Comparison of ENCODE assay signal across 9 cellular contexts in genomic region chr2:120825370-120826259, GRCh38.
DNase-seq lines count a peak whose midpoint lies in the region; ATAC-seq and TF ChIP-seq lines count a peak whose summit lies in the region.
"Had no signal": no experiment of that assay in that cellular context is flagged by ENCODE, and none has a peak within 500 bp of the region (broad histone marks: within the 10 kb centered on the region; RNA-seq: fewer than 3 reads in every experiment).

No MANE protein-coding gene starts in this region.

- no peaks in the 10 kb centered on the region for H3K36me3 Mint-ChIP-seq in activated CD4-positive, alpha-beta T cell treated with anti-CD3 and anti-CD28 coated beads, Interleukin-2, amount 10 ng/mL, durations not matched to agents 7 days and 5 days (ENCODE audit: low read depth)
- H3K36me3 Mint-ChIP-seq: memory B cell had no signal

- H3K9me2 ChIP-seq in GM23248 (ENCODE audit: insufficient read depth) = no peaks in the 10 kb centered on the region

- intact Hi-C loops in prostate gland (cut with DNase I) = no loop called here

- H3F3A ChIP-seq in GM23248 (ENCODE audit: insufficient read depth) = peaks cover 6% of the 10 kb centered on the region; the same call in 1 of the 2 replicates

- H3K27ac ChIP-seq in GM23248 = no peak overlapping the region
- H3K27ac ChIP-seq in SJSA1 = no peak overlapping the region
- H3K27ac ChIP-seq in prostate gland = no peak overlapping the region

- POLR2A ChIA-PET in activated CD4-positive, alpha-beta T cell treated with anti-CD3 and anti-CD28 coated beads, Interleukin-2, amount 10 ng/mL, durations not matched to agents 7 days and 5 days (lab: Charles Lee) = no interaction called here

- H3K36me3 ChIP-seq in GM23248 (ENCODE audit: low read depth) (no peaks in the 10 kb centered on the region), SJSA1 (peaks cover 33% of the 10 kb centered on the region), prostate gland (no peaks in the 10 kb centered on the region)

- H3K9me3 Mint-ChIP-seq in activated CD4-positive, alpha-beta T cell treated with anti-CD3 and anti-CD28 coated beads, Interleukin-2, amount 10 ng/mL, durations not matched to agents 7 days and 5 days = no peaks in the 10 kb centered on the region
- H3K9me3 Mint-ChIP-seq: memory B cell had no signal

- CTCF ChIA-PET in activated CD4-positive, alpha-beta T cell treated with anti-CD3 and anti-CD28 coated beads, Interleukin-2, amount 10 ng/mL, durations not matched to agents 7 days and 5 days (lab: Charles Lee) = no interaction called here

- no peaks in the 10 kb centered on the region for H4K20me1 ChIP-seq in GM23248 (ENCODE audit: insufficient read depth)

- H3K27me3 ChIP-seq in GM23248 (replicated peaks; ENCODE audit: insufficient read depth) (no peaks in the 10 kb centered on the region), SJSA1 (replicated peaks) (no peaks in the 10 kb centered on the region), prostate gland (replicated peaks; ENCODE audit: insufficient read depth) (no peaks in the 10 kb centered on the region)

- no peak overlapping the region for H3K4me3 Mint-ChIP-seq in activated CD4-positive, alpha-beta T cell treated with anti-CD3 and anti-CD28 coated beads, Interleukin-2, amount 10 ng/mL, durations not matched to agents 7 days and 5 days
- H3K4me3 Mint-ChIP-seq: memory B cell had no signal

- WGBS in GM23248 (ENCODE audit: low coverage in 1 of 2, low lambda C conversion rate in 2 of 2, missing lambda C conversion rate in 2 of 2), 2 experiments = 45 to 59% methylated on average over 9 to 13 of the region's 13 CpGs
- WGBS in prostate gland = 45% methylated on average over 13 of the region's 13 CpGs

- no peak overlapping the region for H3K9ac ChIP-seq in GM23248

- ATAC-seq in HG02884 (IDR thresholded peaks at IDR 0.05; ENCODE audit: unreplicated experiment) (no peak), GM21526 (IDR thresholded peaks at IDR 0.05; ENCODE audit: low FRiP score, unreplicated experiment) (no peak)

- no peaks in the 10 kb centered on the region for H3K4me1 Mint-ChIP-seq in activated CD4-positive, alpha-beta T cell treated with anti-CD3 and anti-CD28 coated beads, Interleukin-2, amount 10 ng/mL, durations not matched to agents 7 days and 5 days
- H3K4me1 Mint-ChIP-seq: memory B cell had no signal

- no peak overlapping the region for H3K4me3 ChIP-seq in GM23248
- H3K4me3 ChIP-seq in SJSA1 = no peak overlapping the region
- H3K4me3 ChIP-seq in prostate gland = no peak overlapping the region

- no peak for TF ChIP-seq CTCF in prostate gland (IDR thresholded peaks at IDR 0.05)

- H3K9me3 ChIP-seq in GM23248 (ENCODE audit: low read depth) = no peaks in the 10 kb centered on the region
- no peaks in the 10 kb centered on the region for H3K9me3 ChIP-seq in SJSA1 (replicated peaks)
- H3K9me3 ChIP-seq in prostate gland = no peaks in the 10 kb centered on the region

- peak; percentile 84 for DNase-seq in GM23248
- DNase-seq in SJSA1 (ENCODE audit: low read depth in 1 of 2, low spot score in 2 of 2) = peak; percentile 45 to 71
- DNase-seq in glomerular visceral epithelial cell (ENCODE audit: extremely low spot score) = peak; percentile 51
- DNase-seq in prostate gland (ENCODE audit: low spot score) = peak; percentile 29
- no peak for DNase-seq in activated CD4-positive, alpha-beta T cell treated with anti-CD3 and anti-CD28 coated beads, Interleukin-2, amount 10 ng/mL, durations not matched to agents 7 days and 5 days
- DNase-seq in SW480 (ENCODE audit: low spot score) = no peak

- in situ Hi-C loops in GM23248 (cut with MboI) = no loop called here

- H3K4me1 ChIP-seq in GM23248 (ENCODE audit: insufficient read depth) (peaks cover 9% of the 10 kb centered on the region), SJSA1 (replicated peaks) (peaks cover 39% of the 10 kb centered on the region), prostate gland (replicated peaks) (no peaks in the 10 kb centered on the region)

- peaks cover 72% of the 10 kb centered on the region for H3K79me2 ChIP-seq in GM23248 (ENCODE audit: insufficient read depth)

- no peak overlapping the region for H3K27ac Mint-ChIP-seq in activated CD4-positive, alpha-beta T cell treated with anti-CD3 and anti-CD28 coated beads, Interleukin-2, amount 10 ng/mL, durations not matched to agents 7 days and 5 days
- H3K27ac Mint-ChIP-seq: memory B cell had no signal

- TF ChIP-seq POLR2A in prostate gland (IDR thresholded peaks at IDR 0.05) = no peak

- no peak overlapping the region for H2AFZ ChIP-seq in GM23248

- H3K27me3 Mint-ChIP-seq in activated CD4-positive, alpha-beta T cell treated with anti-CD3 and anti-CD28 coated beads, Interleukin-2, amount 10 ng/mL, durations not matched to agents 7 days and 5 days = no peaks in the 10 kb centered on the region

- H3K4me2 ChIP-seq in GM23248 (ENCODE audit: unreplicated experiment) = no peak overlapping the region

Comparison
In these comparisons a context has a peak if more than half of its experiments do, and no peak if none do; other contexts are left out.
1. DNase-seq: peak in GM23248 (single experiment), SJSA1 (2 of 2), glomerular visceral epithelial cell (single experiment) and prostate gland (single experiment); none in activated CD4-positive, alpha-beta T cell treated with anti-CD3 and anti-CD28 coated beads, Interleukin-2, amount 10 ng/mL, durations not matched to agents 7 days and 5 days (single experiment) and SW480 (single experiment).